30 cellular contexts compared by ENCODE assay signal in the genomic region with DNA sequence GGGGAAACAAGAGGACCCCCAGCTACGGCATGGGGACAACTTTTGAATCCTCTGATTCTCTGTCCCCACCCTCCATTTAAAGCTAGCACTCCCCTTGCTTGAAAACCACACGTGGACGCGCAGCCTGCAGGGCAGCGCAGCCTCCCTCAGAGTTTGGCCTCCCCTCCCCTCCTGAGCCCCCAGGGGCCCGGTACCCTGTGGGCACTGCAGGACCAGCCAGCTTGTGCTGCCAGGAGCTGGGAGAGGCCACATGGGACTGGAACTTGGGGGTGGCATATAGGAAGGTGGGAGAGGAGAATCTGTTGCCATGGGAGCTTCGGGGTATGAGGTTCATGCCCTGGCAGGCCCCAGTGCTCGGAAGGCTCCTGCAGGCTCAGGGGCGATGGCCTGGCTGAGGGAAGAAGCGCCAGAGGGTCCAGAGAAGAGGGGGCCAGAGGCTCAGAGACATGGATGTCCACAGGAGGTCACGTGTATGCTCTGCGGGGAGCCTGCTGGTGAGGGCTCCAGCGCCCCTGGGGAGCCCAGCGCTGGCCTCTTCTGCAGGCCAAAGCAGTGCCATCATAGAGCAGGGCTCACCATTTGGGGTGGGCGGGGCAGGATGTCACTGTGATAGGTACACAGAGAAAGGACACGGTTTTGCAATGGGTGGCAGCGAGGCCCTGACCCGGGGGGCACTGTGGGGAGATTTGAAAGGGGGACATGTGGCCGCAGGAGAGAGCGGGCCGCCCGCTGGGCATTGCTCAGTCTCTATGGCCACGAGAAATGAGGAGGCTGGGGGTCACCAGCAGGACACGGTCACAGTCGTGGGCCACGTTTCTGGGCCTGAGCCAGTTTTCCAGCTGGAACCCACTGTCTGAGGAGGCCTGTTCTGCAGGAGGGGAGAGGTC.
"Had no signal": no experiment of that assay in that cellular context is flagged by ENCODE, and none has a peak within 500 bp of the region (broad histone marks: within the 10 kb centered on the region; RNA-seq: fewer than 3 reads in every experiment).

No MANE protein-coding gene starts in this region.

- H3K27ac ChIP-seq: brain microvascular endothelial cell, Peyer's patch, RWPE1, VCaP had no signal

- DNase-seq: activated CD4-positive, alpha-beta memory T cell treated with anti-CD3 and anti-CD28 coated beads for 36 hours; activated CD4-positive, alpha-beta T cell treated with anti-CD3 and anti-CD28 coated beads, Interleukin-2, amount 10 ng/mL, durations not matched to agents 7 days and 5 days; activated CD4-positive, CD25-positive, alpha-beta regulatory T cell; activated CD8-positive, alpha-beta memory T cell treated with anti-CD3 and anti-CD28 coated beads for 24 hours; activated effector memory CD4-positive, alpha-beta T cell treated with anti-CD3 and anti-CD28 coated beads, Interleukin-2, amount 50 U/mL, for 16 hours; activated naive CD4-positive, alpha-beta T cell treated with Interleukin-2 at 50 U/mL for 16 hours; activated naive CD8-positive, alpha-beta T cell treated with anti-CD3 and anti-CD28 coated beads, Interleukin-2, amount 50 U/mL, for 24 hours; activated T-cell treated with anti-CD3 and anti-CD28 coated beads, Interleukin-2, amount 50 U/mL, for 4 hours; amniotic stem cell; brain microvascular endothelial cell; IMR-90; KG1; NCI-H1048; NCI-H146; NCI-H187 treated with DMSO at 0.1 percent for 48 hours; NCI-H2081 treated with DMSO at 0.1 percent for 48 hours; NCI-H2171; NCI-H226; NCI-H510A; NCI-H69; NK-92 treated with Interleukin-12 subunit alpha and Interleukin-12 subunit beta, amount 100 ng/mL, for 24 hours; OCI-M1; Peyer's patch; SHP77 treated with DMSO at 0.1 percent for 48 hours; T-helper 2 cell; T1000 had no signal

- H3K9me3 ChIP-seq: Peyer's patch had no signal

- H3K27ac Mint-ChIP-seq: activated CD4-positive, alpha-beta memory T cell treated with anti-CD3 and anti-CD28 coated beads for 36 hours; activated CD4-positive, alpha-beta T cell treated with anti-CD3 and anti-CD28 coated beads, Interleukin-2, amount 10 ng/mL, durations not matched to agents 7 days and 5 days; activated naive CD8-positive, alpha-beta T cell treated with anti-CD3 and anti-CD28 coated beads, Interleukin-2, amount 50 U/mL, for 24 hours had no signal

- H3K27me3 Mint-ChIP-seq: activated CD4-positive, alpha-beta memory T cell treated with anti-CD3 and anti-CD28 coated beads for 36 hours; activated CD4-positive, alpha-beta T cell treated with anti-CD3 and anti-CD28 coated beads, Interleukin-2, amount 10 ng/mL, durations not matched to agents 7 days and 5 days; activated naive CD8-positive, alpha-beta T cell treated with anti-CD3 and anti-CD28 coated beads, Interleukin-2, amount 50 U/mL, for 24 hours had no signal

- H3K4me3 ChIP-seq: Peyer's patch had no signal

- H3K9me3 Mint-ChIP-seq: activated CD4-positive, alpha-beta memory T cell treated with anti-CD3 and anti-CD28 coated beads for 36 hours; activated CD4-positive, alpha-beta T cell treated with anti-CD3 and anti-CD28 coated beads, Interleukin-2, amount 10 ng/mL, durations not matched to agents 7 days and 5 days; activated naive CD4-positive, alpha-beta T cell treated with anti-CD3 and anti-CD28 coated beads, Interleukin-2, amount 50 U/mL, for 72 hours; activated naive CD8-positive, alpha-beta T cell treated with anti-CD3 and anti-CD28 coated beads, Interleukin-2, amount 50 U/mL, for 24 hours; activated T-cell treated with anti-CD3 and anti-CD28 coated beads, Interleukin-2, amount 50 U/mL, for 4 hours had no signal

- H3K36me3 Mint-ChIP-seq: activated CD4-positive, alpha-beta memory T cell treated with anti-CD3 and anti-CD28 coated beads for 36 hours; activated naive CD4-positive, alpha-beta T cell treated with anti-CD3 and anti-CD28 coated beads, Interleukin-2, amount 50 U/mL, for 72 hours had no signal

- H3K36me3 ChIP-seq: brain microvascular endothelial cell, Peyer's patch had no signal

- H3K4me1 ChIP-seq: Peyer's patch had no signal

- ATAC-seq: activated naive CD8-positive, alpha-beta T cell treated with anti-CD3 and anti-CD28 coated beads, Interleukin-2, amount 50 U/mL, for 24 hours; activated T-cell treated with anti-CD3 and anti-CD28 coated beads, Interleukin-2, amount 50 U/mL, for 4 hours had no signal

- H3K4me3 Mint-ChIP-seq: activated CD4-positive, alpha-beta memory T cell treated with anti-CD3 and anti-CD28 coated beads for 36 hours; activated CD4-positive, alpha-beta T cell treated with anti-CD3 and anti-CD28 coated beads, Interleukin-2, amount 10 ng/mL, durations not matched to agents 7 days and 5 days; activated naive CD8-positive, alpha-beta T cell treated with anti-CD3 and anti-CD28 coated beads, Interleukin-2, amount 50 U/mL, for 24 hours; activated T-cell treated with anti-CD3 and anti-CD28 coated beads, Interleukin-2, amount 50 U/mL, for 4 hours had no signal

- H3K4me1 Mint-ChIP-seq: activated CD4-positive, alpha-beta T cell treated with anti-CD3 and anti-CD28 coated beads, Interleukin-2, amount 10 ng/mL, durations not matched to agents 7 days and 5 days; activated naive CD8-positive, alpha-beta T cell treated with anti-CD3 and anti-CD28 coated beads, Interleukin-2, amount 50 U/mL, for 24 hours had no signal

- H3K27me3 ChIP-seq: brain microvascular endothelial cell, Peyer's patch had no signal

- FAIRE-seq: astrocyte had no signal
